In the genomic region with DNA sequence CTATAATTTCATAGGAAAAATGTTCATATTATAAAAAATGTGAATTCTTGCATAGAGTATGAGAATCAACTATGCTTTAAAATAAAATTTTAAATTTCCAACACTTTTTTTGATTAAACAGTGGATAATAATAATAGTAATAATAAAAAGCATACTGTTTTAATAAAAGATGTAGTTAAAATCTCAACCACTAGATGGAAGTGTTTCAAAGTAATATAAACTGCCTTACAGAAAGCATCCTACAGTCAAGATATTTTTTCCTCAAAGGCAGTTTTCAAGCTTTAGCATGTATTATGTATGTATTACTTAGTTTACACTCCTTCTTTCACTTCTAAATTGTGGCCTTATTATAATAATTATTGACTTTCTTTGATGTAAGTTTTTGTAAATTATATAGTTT, we compare ENCODE assay signal across 8 cellular contexts.
DNase-seq lines count a peak whose midpoint lies in the region; ATAC-seq and TF ChIP-seq lines count a peak whose summit lies in the region.

No MANE protein-coding gene starts in this region.

- CTCF ChIA-PET in HCT116 (lab: Charles Lee), result no interaction called here
- CTCF ChIA-PET in RWPE1 (lab: Yijun Ruan, JAX), result interaction anchor here (0.6 kb wide), 1 partner anchor 1128 kb away, joined by 5 read pairs; no protein-coding TSS in a partner anchor

- no peaks in the 10 kb centered on the region for H3K79me2 ChIP-seq in HCT116 (ENCODE audit: insufficient read depth, low read length)

- no peaks in the 10 kb centered on the region for H4K20me1 ChIP-seq in HCT116 (ENCODE audit: insufficient read depth)

- H3K27ac ChIP-seq in HCT116 (ENCODE audit: low read depth, low read length) (no peak overlapping the region), RWPE1 (no peak overlapping the region)

- H3K9me3 ChIP-seq in HCT116 (ENCODE audit: control insufficient read depth in 1 of 2, insufficient read depth in 1 of 2, low read depth in 1 of 2, low read length in 2 of 2), result peaks cover 5 to 21% of the 10 kb centered on the region in 2 experiments; a peak in 2 of 4 replicates

- POLR2A ChIA-PET in HCT116 (lab: Charles Lee) (no interaction called here), RWPE1 (lab: Yijun Ruan, JAX; ENCODE audit: low non-redundant PET) (no interaction called here)

- H3K4me1 ChIP-seq in HCT116 (ENCODE audit: control insufficient read depth in 1 of 2, insufficient read depth in 2 of 2, low read length in 2 of 2), result no peaks in the 10 kb centered on the region

- BruUV-seq in HCT116 (replicated peaks; lab: Mats Ljungman, UMichigan), result no TSS peak

- DNase-seq in DMS 273 (lab: John Stamatoyannopoulos, UW; ENCODE audit: unreplicated experiment) (peak; percentile 54), HCT116 (ENCODE audit: low read depth, low spot score) (no peak), RWPE1 (ENCODE audit: low spot score) (no peak), iris pigment epithelial cell (ENCODE audit: low read depth) (peak; percentile 6), nucleus accumbens (lab: John Stamatoyannopoulos, UW) (no peak), NCI-H226 (no peak)
- no peak for DNase-seq in stimulated activated CD4-positive, alpha-beta T cell treated with anti-CD3 and anti-CD28 coated beads, Interleukin-15, amount 100 ng/mL, for 24 hours

- ATAC-seq in HCT116 (no peak), GM18907 (IDR thresholded peaks at IDR 0.05; ENCODE audit: unreplicated experiment) (no peak)

- no peak overlapping the region for H3K9ac ChIP-seq in HCT116 (ENCODE audit: low read length)

- H3K4me3 ChIP-seq in HCT116 (replicated peaks in 1 of 2; ENCODE audit: low read depth in 1 of 2, low read length in 2 of 2), result no peak overlapping the region

- 0 out of 2 replicates have a peak, but pooled peaks have one; percentile 4 for TF ChIP-seq RAD21 in HCT116 (IDR thresholded peaks at IDR 0.05; ENCODE audit: low read depth)

- RAD21 ChIA-PET in HCT116 (lab: Charles Lee; ENCODE audit: low non-redundant PET in 1 of 2, low total read pairs in 2 of 2, uncharacterized antibody in 2 of 2, unreplicated experiment in 2 of 2), result no interaction called here

- TF ChIP-seq CTCF in HCT116 (IDR thresholded peaks at IDR 0.05 in 2 of 3, conservative IDR thresholded peaks at IDR 0.05 in 1 of 3; ENCODE audit: borderline replicate concordance in 1 of 3, insufficient read depth in 1 of 3, low read depth in 2 of 3, low read length in 2 of 3) (no peak; a peak in 1 of 6 replicates), RWPE1 (conservative IDR thresholded peaks at IDR 0.05; ENCODE audit: low read depth) (peak; percentile 15; the same call in 1 of the 2 replicates)

- no peak for TF ChIP-seq POLR2A in HCT116 (IDR thresholded peaks at IDR 0.05; ENCODE audit: borderline replicate concordance, extremely low read depth, insufficient read depth, insufficient read length)

- H3K9me2 ChIP-seq in HCT116 (ENCODE audit: insufficient read depth), result no peaks in the 10 kb centered on the region

- intact Hi-C loops in HCT116 (cut with micrococcal nuclease), result no loop called here

- H3K27me3 ChIP-seq in HCT116 (ENCODE audit: insufficient read depth, low read length), result no peaks in the 10 kb centered on the region

- no peak overlapping the region for H2AFZ ChIP-seq in HCT116 (ENCODE audit: low read depth, low read length, poor library complexity, severe bottlenecking)

- H3K36me3 ChIP-seq in HCT116 (ENCODE audit: control insufficient read depth in 1 of 2, insufficient read depth in 2 of 2, low read length in 2 of 2), result no peaks in the 10 kb centered on the region

- no peak overlapping the region for H3K4me2 ChIP-seq in HCT116 (ENCODE audit: low read length)

TF ChIP-seq in HCT116, 20 proteins besides CTCF, POLR2A, EP300 and RAD21:
- TF ChIP-seq CEBPB (IDR thresholded peaks at IDR 0.05; ENCODE audit: low read depth) (no peak), YY1 (IDR thresholded peaks at IDR 0.05; ENCODE audit: extremely low read depth, insufficient replicate concordance, low read depth, low read length) (no peak), EZH2 (IDR thresholded peaks at IDR 0.05) (no peak), POLR2AphosphoS5 (IDR thresholded peaks at IDR 0.05; ENCODE audit: low read depth, low read length) (no peak), FOSL1 (IDR thresholded peaks at IDR 0.05; ENCODE audit: low read depth) (no peak), SRF (IDR thresholded peaks at IDR 0.05; ENCODE audit: low read depth) (no peak), ZFX (IDR thresholded peaks at IDR 0.05) (no peak), TCF7L2 (IDR thresholded peaks at IDR 0.05; ENCODE audit: borderline replicate concordance, extremely low read depth, insufficient read depth, insufficient read length) (no peak), ZNF274 (IDR thresholded peaks at IDR 0.05; ENCODE audit: low read depth, low read length) (no peak)
- TF ChIP-seq, protein P1, sequence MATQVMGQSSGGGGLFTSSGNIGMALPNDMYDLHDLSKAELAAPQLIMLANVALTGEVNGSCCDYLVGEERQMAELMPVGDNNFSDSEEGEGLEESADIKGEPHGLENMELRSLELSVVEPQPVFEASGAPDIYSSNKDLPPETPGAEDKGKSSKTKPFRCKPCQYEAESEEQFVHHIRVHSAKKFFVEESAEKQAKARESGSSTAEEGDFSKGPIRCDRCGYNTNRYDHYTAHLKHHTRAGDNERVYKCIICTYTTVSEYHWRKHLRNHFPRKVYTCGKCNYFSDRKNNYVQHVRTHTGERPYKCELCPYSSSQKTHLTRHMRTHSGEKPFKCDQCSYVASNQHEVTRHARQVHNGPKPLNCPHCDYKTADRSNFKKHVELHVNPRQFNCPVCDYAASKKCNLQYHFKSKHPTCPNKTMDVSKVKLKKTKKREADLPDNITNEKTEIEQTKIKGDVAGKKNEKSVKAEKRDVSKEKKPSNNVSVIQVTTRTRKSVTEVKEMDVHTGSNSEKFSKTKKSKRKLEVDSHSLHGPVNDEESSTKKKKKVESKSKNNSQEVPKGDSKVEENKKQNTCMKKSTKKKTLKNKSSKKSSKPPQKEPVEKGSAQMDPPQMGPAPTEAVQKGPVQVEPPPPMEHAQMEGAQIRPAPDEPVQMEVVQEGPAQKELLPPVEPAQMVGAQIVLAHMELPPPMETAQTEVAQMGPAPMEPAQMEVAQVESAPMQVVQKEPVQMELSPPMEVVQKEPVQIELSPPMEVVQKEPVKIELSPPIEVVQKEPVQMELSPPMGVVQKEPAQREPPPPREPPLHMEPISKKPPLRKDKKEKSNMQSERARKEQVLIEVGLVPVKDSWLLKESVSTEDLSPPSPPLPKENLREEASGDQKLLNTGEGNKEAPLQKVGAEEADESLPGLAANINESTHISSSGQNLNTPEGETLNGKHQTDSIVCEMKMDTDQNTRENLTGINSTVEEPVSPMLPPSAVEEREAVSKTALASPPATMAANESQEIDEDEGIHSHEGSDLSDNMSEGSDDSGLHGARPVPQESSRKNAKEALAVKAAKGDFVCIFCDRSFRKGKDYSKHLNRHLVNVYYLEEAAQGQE (IDR thresholded peaks at IDR 0.05; ENCODE audit: low read depth), result no peak
- TF ChIP-seq, protein P2, sequence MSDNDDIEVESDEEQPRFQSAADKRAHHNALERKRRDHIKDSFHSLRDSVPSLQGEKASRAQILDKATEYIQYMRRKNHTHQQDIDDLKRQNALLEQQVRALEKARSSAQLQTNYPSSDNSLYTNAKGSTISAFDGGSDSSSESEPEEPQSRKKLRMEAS (IDR thresholded peaks at IDR 0.05), result no peak
- TF ChIP-seq, protein P3, sequence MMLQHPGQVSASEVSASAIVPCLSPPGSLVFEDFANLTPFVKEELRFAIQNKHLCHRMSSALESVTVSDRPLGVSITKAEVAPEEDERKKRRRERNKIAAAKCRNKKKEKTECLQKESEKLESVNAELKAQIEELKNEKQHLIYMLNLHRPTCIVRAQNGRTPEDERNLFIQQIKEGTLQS (IDR thresholded peaks at IDR 0.05), result no peak
- TF ChIP-seq, protein P4, sequence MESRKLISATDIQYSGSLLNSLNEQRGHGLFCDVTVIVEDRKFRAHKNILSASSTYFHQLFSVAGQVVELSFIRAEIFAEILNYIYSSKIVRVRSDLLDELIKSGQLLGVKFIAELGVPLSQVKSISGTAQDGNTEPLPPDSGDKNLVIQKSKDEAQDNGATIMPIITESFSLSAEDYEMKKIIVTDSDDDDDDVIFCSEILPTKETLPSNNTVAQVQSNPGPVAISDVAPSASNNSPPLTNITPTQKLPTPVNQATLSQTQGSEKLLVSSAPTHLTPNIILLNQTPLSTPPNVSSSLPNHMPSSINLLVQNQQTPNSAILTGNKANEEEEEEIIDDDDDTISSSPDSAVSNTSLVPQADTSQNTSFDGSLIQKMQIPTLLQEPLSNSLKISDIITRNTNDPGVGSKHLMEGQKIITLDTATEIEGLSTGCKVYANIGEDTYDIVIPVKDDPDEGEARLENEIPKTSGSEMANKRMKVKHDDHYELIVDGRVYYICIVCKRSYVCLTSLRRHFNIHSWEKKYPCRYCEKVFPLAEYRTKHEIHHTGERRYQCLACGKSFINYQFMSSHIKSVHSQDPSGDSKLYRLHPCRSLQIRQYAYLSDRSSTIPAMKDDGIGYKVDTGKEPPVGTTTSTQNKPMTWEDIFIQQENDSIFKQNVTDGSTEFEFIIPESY (IDR thresholded peaks at IDR 0.05; ENCODE audit: extremely low read depth, insufficient replicate concordance, low read length), result no peak

Comparison
In these comparisons a context has a peak if more than half of its experiments do, and no peak if none do; other contexts are left out.
1. DNase-seq: peak in DMS 273 (single experiment) and iris pigment epithelial cell (single experiment); none in HCT116 (single experiment), RWPE1 (single experiment), stimulated activated CD4-positive, alpha-beta T cell treated with anti-CD3 and anti-CD28 coated beads, Interleukin-15, amount 100 ng/mL, for 24 hours (single experiment), nucleus accumbens (0 of 56) and NCI-H226 (single experiment).